In the genomic region with DNA sequence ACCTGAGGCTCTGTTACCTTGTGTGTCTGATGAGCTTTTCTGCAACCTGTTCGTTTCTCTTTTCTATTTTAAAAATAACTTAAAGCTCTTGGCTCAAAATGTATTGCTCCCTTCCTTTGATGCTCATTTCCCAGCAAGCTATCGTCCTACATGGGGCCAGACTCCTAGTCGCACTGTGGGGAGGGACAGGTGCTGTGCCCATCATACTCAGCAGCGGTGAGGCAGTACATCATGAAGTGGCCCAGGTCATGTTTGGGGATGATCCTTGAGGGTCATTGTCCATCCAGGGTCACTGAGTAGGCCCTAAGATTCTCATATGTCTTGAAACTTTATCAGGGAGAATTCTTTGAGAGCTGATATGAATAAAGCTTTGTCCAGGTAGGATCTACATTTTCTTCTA, we compare ENCODE assay signal across 33 cellular contexts. TPM values are rescaled to one million over a fixed set of nuclear protein-coding genes. Genes with fewer than 3 reads are reported as not detected.
"Had no signal": no experiment of that assay in that cellular context is flagged by ENCODE, and none has a peak within 500 bp of the region (broad histone marks: within the 10 kb centered on the region; RNA-seq: fewer than 3 reads in every experiment).

No MANE protein-coding gene starts in this region.

- DNase-seq: activated CD4-positive, alpha-beta memory T cell treated with anti-CD3 and anti-CD28 coated beads for 36 hours; activated CD4-positive, alpha-beta T cell treated with anti-CD3 and anti-CD28 coated beads, Interleukin-2, amount 10 ng/mL, durations not matched to agents 7 days and 5 days; activated CD4-positive, CD25-positive, alpha-beta regulatory T cell; activated CD8-positive, alpha-beta memory T cell treated with anti-CD3 and anti-CD28 coated beads for 24 hours; activated gamma-delta T cell; activated naive CD4-positive, alpha-beta T cell treated with anti-CD3 and anti-CD28 coated beads, Interleukin-2, amount 10 ng/mL, durations not matched to agents 7 days and 5 days; activated T-cell treated with anti-CD3 and anti-CD28 coated beads, Interleukin-2, amount 50 U/mL, for 4 hours; amniotic stem cell; MV-4-11; NCI-H1092 treated with DMSO at 0.1 percent for 48 hours; NCI-H1417 treated with DMSO at 0.1 percent for 48 hours; NCI-H1694; NCI-H2029; NCI-H2107; NCI-H2171 treated with DMSO at 0.1 percent for 48 hours; NCI-H226; NCI-H526 treated with DMSO at 0.1 percent for 48 hours; NCI-H82; NK-92 treated with Interleukin-12 subunit alpha and Interleukin-12 subunit beta, amount 100 ng/mL, for 24 hours; OCI-M1; RPMI8226; T-cell had no signal

- H3K27me3 Mint-ChIP-seq: activated CD4-positive, alpha-beta memory T cell treated with anti-CD3 and anti-CD28 coated beads for 36 hours; activated CD4-positive, alpha-beta T cell treated with anti-CD3 and anti-CD28 coated beads, Interleukin-2, amount 10 ng/mL, durations not matched to agents 7 days and 5 days; activated naive CD4-positive, alpha-beta T cell treated with anti-CD3 and anti-CD28 coated beads, Interleukin-2, amount 10 ng/mL, durations not matched to agents 7 days and 5 days; brain; central memory CD8-positive, alpha-beta T cell; T-cell had no signal

- H3K9ac ChIP-seq: KMS-11 had no signal

- H3K27ac ChIP-seq: ascending aorta, KMS-11, SK-N-MC, VCaP had no signal

- H3K27me3 ChIP-seq: ascending aorta had no signal

- H3K9me3 Mint-ChIP-seq: activated CD4-positive, alpha-beta memory T cell treated with anti-CD3 and anti-CD28 coated beads for 36 hours; activated CD4-positive, alpha-beta T cell treated with anti-CD3 and anti-CD28 coated beads, Interleukin-2, amount 10 ng/mL, durations not matched to agents 7 days and 5 days; activated naive CD4-positive, alpha-beta T cell treated with anti-CD3 and anti-CD28 coated beads, Interleukin-2, amount 10 ng/mL, durations not matched to agents 7 days and 5 days; activated T-cell treated with anti-CD3 and anti-CD28 coated beads, Interleukin-2, amount 50 U/mL, for 4 hours; central memory CD8-positive, alpha-beta T cell had no signal

- H3K4me3 Mint-ChIP-seq: activated CD4-positive, alpha-beta memory T cell treated with anti-CD3 and anti-CD28 coated beads for 36 hours; activated CD4-positive, alpha-beta T cell treated with anti-CD3 and anti-CD28 coated beads, Interleukin-2, amount 10 ng/mL, durations not matched to agents 7 days and 5 days; activated naive CD4-positive, alpha-beta T cell treated with anti-CD3 and anti-CD28 coated beads, Interleukin-2, amount 10 ng/mL, durations not matched to agents 7 days and 5 days; activated T-cell treated with anti-CD3 and anti-CD28 coated beads, Interleukin-2, amount 50 U/mL, for 4 hours; brain; central memory CD8-positive, alpha-beta T cell; T-cell had no signal

- H3K4me2 ChIP-seq: KMS-11 had no signal

- H3K4me3 ChIP-seq: ascending aorta, SK-N-MC had no signal

- ATAC-seq: activated T-cell treated with anti-CD3 and anti-CD28 coated beads, Interleukin-2, amount 50 U/mL, for 4 hours; Panc1; Right ventricle myocardium inferior; T-cell had no signal

- H3K4me1 ChIP-seq: ascending aorta had no signal

- H3K9me3 ChIP-seq: ascending aorta had no signal

- H3K27ac Mint-ChIP-seq: activated CD4-positive, alpha-beta memory T cell treated with anti-CD3 and anti-CD28 coated beads for 36 hours; activated CD4-positive, alpha-beta T cell treated with anti-CD3 and anti-CD28 coated beads, Interleukin-2, amount 10 ng/mL, durations not matched to agents 7 days and 5 days; activated naive CD4-positive, alpha-beta T cell treated with anti-CD3 and anti-CD28 coated beads, Interleukin-2, amount 10 ng/mL, durations not matched to agents 7 days and 5 days; brain; T-cell had no signal

RNA-seq across cellular contexts. Expression of gene PTH1R, which starts 41.1 kb away (rescaled TPM):
- total RNA-seq: activated CD4-positive, alpha-beta memory T cell treated with anti-CD3 and anti-CD28 coated beads for 36 hours; activated CD4-positive, alpha-beta T cell treated with anti-CD3 and anti-CD28 coated beads, Interleukin-2, amount 10 ng/mL, durations not matched to agents 7 days and 5 days; activated T-cell treated with anti-CD3 and anti-CD28 coated beads, Interleukin-2, amount 50 U/mL, for 4 hours; MCF 10A; T-helper 2 cell treated with Interferon-gamma antibody and Interleukin-4, amounts not matched to agents 100 ng/mL and 5 ng/mL, for 36 hours had no signal

RNA-seq across cellular contexts. Expression of gene MYL3, which starts 55.4 kb away (rescaled TPM):
- total RNA-seq: activated CD4-positive, alpha-beta memory T cell treated with anti-CD3 and anti-CD28 coated beads for 36 hours; activated CD4-positive, alpha-beta T cell treated with anti-CD3 and anti-CD28 coated beads, Interleukin-2, amount 10 ng/mL, durations not matched to agents 7 days and 5 days; activated T-cell treated with anti-CD3 and anti-CD28 coated beads, Interleukin-2, amount 50 U/mL, for 4 hours; MCF 10A; NCI-H460; T-cell; T-helper 2 cell treated with Interferon-gamma antibody and Interleukin-4, amounts not matched to agents 100 ng/mL and 5 ng/mL, for 36 hours had no signal
